In genomic region chr11:11169715-11170351, GRCh38 we compare ENCODE assay signal across 28 cellular contexts.
DNase-seq lines count a peak whose midpoint lies in the region; ATAC-seq lines count a peak whose summit lies in the region.
"Had no signal": no experiment of that assay in that cellular context is flagged by ENCODE, and none has a peak within 500 bp of the region (broad histone marks: within the 10 kb centered on the region; RNA-seq: fewer than 3 reads in every experiment).

No MANE protein-coding gene starts in this region.

- peaks cover 17% of the 10 kb centered on the region for H3K4me1 Mint-ChIP-seq in activated CD4-positive, alpha-beta T cell treated with anti-CD3 and anti-CD28 coated beads for 36 hours
- H3K4me1 Mint-ChIP-seq: CD14-positive monocyte had no signal

- H3K27me3 ChIP-seq in trophoblast cell (ENCODE audit: insufficient read depth, low read length) (no peaks in the 10 kb centered on the region), SJCRH30 (0 out of 2 replicates have a peak, but pooled peaks cover 3% of the 10 kb centered on the region)
- no peaks in the 10 kb centered on the region for H3K27me3 ChIP-seq in effector memory CD4-positive, alpha-beta T cell (replicated peaks; ENCODE audit: control insufficient read depth, insufficient read depth, low read length, poor library complexity, severe bottlenecking)

- H2BK12ac ChIP-seq in trophoblast cell (ENCODE audit: low read length), result no peak overlapping the region

- H2BK5ac ChIP-seq in trophoblast cell (ENCODE audit: low read depth, low read length, poor library complexity), result no peak overlapping the region

- no peaks in the 10 kb centered on the region for H3K9me3 Mint-ChIP-seq in activated CD4-positive, alpha-beta T cell treated with anti-CD3 and anti-CD28 coated beads for 36 hours (ENCODE audit: low read depth)
- H3K9me3 Mint-ChIP-seq: activated naive CD4-positive, alpha-beta T cell treated with anti-CD3 and anti-CD28 coated beads for 36 hours; stimulated activated naive CD8-positive, alpha-beta T cell treated with anti-CD3 and anti-CD28 coated beads, Interleukin-15, Interleukin-2, amounts not matched to agents 100 ng/mL and 50 ng/mL, for 24 hours had no signal

- no peak overlapping the region for H3K18ac ChIP-seq in trophoblast cell (ENCODE audit: low read length)

- H2AFZ ChIP-seq in trophoblast cell (ENCODE audit: insufficient read depth, low read length, poor library complexity), result no peak overlapping the region

- no peak overlapping the region for H3K27ac ChIP-seq in trophoblast cell (ENCODE audit: low read depth, low read length)
- H3K27ac ChIP-seq in effector memory CD4-positive, alpha-beta T cell (ENCODE audit: insufficient read depth, low read length, poor library complexity, severe bottlenecking), result no peak overlapping the region
- H3K27ac ChIP-seq in SJCRH30, result no peak overlapping the region
- H3K27ac ChIP-seq: 22Rv1, epithelial cell of prostate had no signal

- intact Hi-C loops in activated CD4-positive, alpha-beta T cell treated with anti-CD3 and anti-CD28 coated beads for 36 hours (cut with DNase I, micrococcal nuclease), result no loop called here

- H4K91ac ChIP-seq in trophoblast cell (ENCODE audit: low read depth, low read length), result no peak overlapping the region

- no peaks in the 10 kb centered on the region for H3K27me3 Mint-ChIP-seq in activated CD4-positive, alpha-beta T cell treated with anti-CD3 and anti-CD28 coated beads for 36 hours
- H3K27me3 Mint-ChIP-seq: stimulated activated naive CD8-positive, alpha-beta T cell treated with anti-CD3 and anti-CD28 coated beads, Interleukin-15, Interleukin-2, amounts not matched to agents 100 ng/mL and 50 ng/mL, for 24 hours had no signal

- CTCF ChIA-PET in activated CD4-positive, alpha-beta T cell treated with anti-CD3 and anti-CD28 coated beads for 36 hours (lab: Charles Lee), result interaction anchor here (1.0 kb wide), 2 partner anchors 15 to 134 kb away, joined by 3 to 4 read pairs; no protein-coding TSS in a partner anchor

- no peak for DNase-seq in activated CD4-positive, alpha-beta T cell treated with anti-CD3 and anti-CD28 coated beads for 36 hours
- no peak for DNase-seq in activated CD4-positive, alpha-beta T cell treated with anti-CD3 and anti-CD28 coated beads, Interleukin-2, amount 50 U/mL, for 1 hour
- DNase-seq in trophoblast cell, result peak; percentile 50 to 75
- DNase-seq in effector memory CD4-positive, alpha-beta T cell, result no peak
- DNase-seq in SJCRH30, result no peak
- DNase-seq: activated CD8-positive, alpha-beta T cell treated with anti-CD3 and anti-CD28 coated beads, Interleukin-2, amount 10 ng/mL, durations not matched to agents 7 days and 5 days; activated naive CD4-positive, alpha-beta T cell treated with anti-CD3 and anti-CD28 coated beads for 36 hours; DMS79 treated with DMSO at 0.1 percent for 48 hours; GF-D8; HCEC 1CT; mesenchymal stem cell; NCI-H1105 treated with DMSO at 0.1 percent for 48 hours; NCI-H2029; NCI-H2227 treated with DMSO at 0.1 percent for 48 hours; posterior cingulate gyrus; SHP77; stimulated activated CD4-positive, alpha-beta T cell treated with anti-CD3 and anti-CD28 coated beads, Interleukin-4, amount 100 ng/mL, for 4 hours; SW 1271 had no signal

- no peak overlapping the region for H3K4ac ChIP-seq in trophoblast cell (ENCODE audit: low read depth, low read length)

- peaks cover 0 to 10% of the 10 kb centered on the region in 2 experiments for H3K4me1 ChIP-seq in trophoblast cell (ENCODE audit: control insufficient read depth in 1 of 2, insufficient read depth in 2 of 2, low read length in 2 of 2)
- H3K4me1 ChIP-seq in effector memory CD4-positive, alpha-beta T cell (ENCODE audit: control insufficient read depth, insufficient read depth, low read length, poor library complexity, severe bottlenecking), result no peaks in the 10 kb centered on the region
- H3K4me1 ChIP-seq in SJCRH30, result peaks cover 30% of the 10 kb centered on the region

- H3K9ac ChIP-seq in trophoblast cell (ENCODE audit: low read length), result no peak overlapping the region

- ATAC-seq in activated CD4-positive, alpha-beta T cell treated with anti-CD3 and anti-CD28 coated beads for 36 hours, result peak; percentile 57
- ATAC-seq in GM21723 (IDR thresholded peaks at IDR 0.05; ENCODE audit: unreplicated experiment), result peak; percentile 33
- ATAC-seq in HG03095 (IDR thresholded peaks at IDR 0.05; ENCODE audit: unreplicated experiment), result peak; percentile 47
- no peak for ATAC-seq in GM19395 (IDR thresholded peaks at IDR 0.05; ENCODE audit: unreplicated experiment)
- ATAC-seq: activated CD8-positive, alpha-beta T cell treated with anti-CD3 and anti-CD28 coated beads, Interleukin-2, amount 10 ng/mL, durations not matched to agents 7 days and 5 days; left lobe of liver; Panc1; sciatic nerve had no signal

- POLR2A ChIA-PET in activated CD4-positive, alpha-beta T cell treated with anti-CD3 and anti-CD28 coated beads for 36 hours (lab: Charles Lee), result no interaction called here

- H4K12ac ChIP-seq in trophoblast cell (ENCODE audit: low read depth, low read length), result no peak overlapping the region

- H3K9me3 ChIP-seq in trophoblast cell (ENCODE audit: insufficient read depth, low read depth, low read length) (no peaks in the 10 kb centered on the region), SJCRH30 (replicated peaks) (no peaks in the 10 kb centered on the region)
- H3K9me3 ChIP-seq in effector memory CD4-positive, alpha-beta T cell (ENCODE audit: control insufficient read depth, low read length), result no peaks in the 10 kb centered on the region

- H4K8ac ChIP-seq in trophoblast cell (ENCODE audit: low read depth, low read length), result no peak overlapping the region

- no peak overlapping the region for H2BK120ac ChIP-seq in trophoblast cell (ENCODE audit: insufficient read depth, low read length, poor library complexity)

- H3K79me1 ChIP-seq in trophoblast cell (ENCODE audit: low read length), result no peaks in the 10 kb centered on the region

- no peak overlapping the region for H3K23ac ChIP-seq in trophoblast cell (ENCODE audit: low read length)

- H3K4me3 ChIP-seq in trophoblast cell (ENCODE audit: low read depth, low read length) (no peak overlapping the region), SJCRH30 (no peak overlapping the region)
- no peak overlapping the region for H3K4me3 ChIP-seq in effector memory CD4-positive, alpha-beta T cell (ENCODE audit: insufficient read depth, low read depth, low read length, poor library complexity, severe bottlenecking)

- H3K14ac ChIP-seq in trophoblast cell (ENCODE audit: low read length), result no peak overlapping the region

- H3K4me3 Mint-ChIP-seq in activated CD4-positive, alpha-beta T cell treated with anti-CD3 and anti-CD28 coated beads for 36 hours, result no peak overlapping the region
- H3K4me3 Mint-ChIP-seq: activated CD8-positive, alpha-beta T cell treated with anti-CD3 and anti-CD28 coated beads, Interleukin-2, amount 10 ng/mL, durations not matched to agents 7 days and 5 days; activated naive CD4-positive, alpha-beta T cell treated with anti-CD3 and anti-CD28 coated beads for 36 hours; CD14-positive monocyte; stimulated activated naive CD8-positive, alpha-beta T cell treated with anti-CD3 and anti-CD28 coated beads, Interleukin-15, Interleukin-2, amounts not matched to agents 100 ng/mL and 50 ng/mL, for 24 hours had no signal

- H3K4me2 ChIP-seq in trophoblast cell (ENCODE audit: low read length), result no peak overlapping the region

- no peak overlapping the region for H2AK5ac ChIP-seq in trophoblast cell (ENCODE audit: low read length)

- H3K36me3 ChIP-seq in trophoblast cell (ENCODE audit: control insufficient read depth in 1 of 2, insufficient read depth in 2 of 2, low read length in 2 of 2) (no peaks in the 10 kb centered on the region), SJCRH30 (no peaks in the 10 kb centered on the region)
- no peaks in the 10 kb centered on the region for H3K36me3 ChIP-seq in effector memory CD4-positive, alpha-beta T cell (ENCODE audit: control insufficient read depth, insufficient read depth, low read length)

- no peaks in the 10 kb centered on the region for H3K36me3 Mint-ChIP-seq in activated CD4-positive, alpha-beta T cell treated with anti-CD3 and anti-CD28 coated beads for 36 hours (ENCODE audit: low read depth)
- H3K36me3 Mint-ChIP-seq: CD14-positive monocyte had no signal

- no peaks in the 10 kb centered on the region for H3K79me2 ChIP-seq in trophoblast cell (ENCODE audit: control insufficient read depth, insufficient read depth, low read length, poor library complexity)

- peak overlapping the region; percentile 0 for H3K27ac Mint-ChIP-seq in activated CD4-positive, alpha-beta T cell treated with anti-CD3 and anti-CD28 coated beads for 36 hours
- H3K27ac Mint-ChIP-seq: activated CD8-positive, alpha-beta T cell treated with anti-CD3 and anti-CD28 coated beads, Interleukin-2, amount 10 ng/mL, durations not matched to agents 7 days and 5 days; activated naive CD4-positive, alpha-beta T cell treated with anti-CD3 and anti-CD28 coated beads for 36 hours; CD14-positive monocyte; stimulated activated naive CD8-positive, alpha-beta T cell treated with anti-CD3 and anti-CD28 coated beads, Interleukin-15, Interleukin-2, amounts not matched to agents 100 ng/mL and 50 ng/mL, for 24 hours had no signal

- WGBS in trophoblast cell (ENCODE audit: extremely low coverage, insufficient coverage, insufficient read length), result no CpG with 5 or more reads among the region's 4 CpGs

Comparison
In these comparisons a context has a peak if more than half of its experiments do, and no peak if none do; other contexts are left out.
1. DNase-seq: peak in trophoblast cell (2 of 2); none in activated CD4-positive, alpha-beta T cell treated with anti-CD3 and anti-CD28 coated beads for 36 hours (single experiment), activated CD4-positive, alpha-beta T cell treated with anti-CD3 and anti-CD28 coated beads, Interleukin-2, amount 50 U/mL, for 1 hour (single experiment), effector memory CD4-positive, alpha-beta T cell (0 of 3) and SJCRH30 (0 of 2).